Comparison of ENCODE assay signal across 9 cellular contexts in the genomic region with DNA sequence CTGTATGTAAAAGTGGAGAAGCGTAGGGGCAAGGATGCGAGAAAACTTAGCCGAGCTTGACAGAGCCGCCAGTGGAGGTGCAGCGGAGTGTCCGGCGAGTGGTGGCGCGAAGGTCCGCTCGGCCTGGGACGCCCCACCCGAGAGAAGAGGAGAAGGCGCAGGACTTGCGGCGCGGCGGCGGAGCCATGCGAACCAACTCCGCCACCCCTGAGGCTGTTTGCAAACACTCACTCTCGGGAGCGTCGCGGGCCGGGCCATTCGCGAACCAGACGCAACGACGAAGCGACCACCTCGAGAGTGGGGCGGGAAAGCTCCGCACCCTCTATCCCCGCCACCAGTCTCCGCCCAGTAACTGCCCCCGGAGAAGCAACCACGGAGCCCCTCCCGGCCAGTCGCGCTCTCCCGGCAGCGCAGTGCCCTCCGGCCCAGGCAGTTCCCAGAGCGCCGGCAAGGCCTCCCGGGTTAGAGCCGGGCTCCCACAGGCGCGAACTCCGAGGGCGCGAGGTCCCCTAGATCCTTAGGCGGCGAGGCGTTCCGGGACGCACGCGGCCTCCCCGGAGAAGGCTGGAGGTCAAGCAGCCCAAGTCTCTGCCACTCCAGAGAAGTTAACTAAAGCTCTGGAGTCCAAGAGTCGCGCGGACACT. TPM values are rescaled to one million over a fixed set of nuclear protein-coding genes. Genes with fewer than 3 reads are reported as not detected.
A peak's percentile ranks its signal among the peaks of the same experiment; 100 is the strongest.
DNase-seq lines count a peak whose midpoint lies in the region; ATAC-seq and TF ChIP-seq lines count a peak whose summit lies in the region.
"Had no signal": no experiment of that assay in that cellular context is flagged by ENCODE, and none has a peak within 500 bp of the region (broad histone marks: within the 10 kb centered on the region; RNA-seq: fewer than 3 reads in every experiment).

No MANE protein-coding gene starts in this region.

- no peak overlapping the region for H3K27ac ChIP-seq in smooth muscle cell (ENCODE audit: low read depth)

- H3K9me3 ChIP-seq in smooth muscle cell (replicated peaks; ENCODE audit: low read depth): no peaks in the 10 kb centered on the region

- H2AFZ ChIP-seq in smooth muscle cell (ENCODE audit: low read depth): peak overlapping the region; percentile 65

- peaks cover 77% of the 10 kb centered on the region for H3K27me3 ChIP-seq in smooth muscle cell (ENCODE audit: low read depth)

- CTCF ChIA-PET in HEK293T (lab: Yijun Ruan, JAX): interaction anchor here (0.5 to 1.2 kb wide), 4 partner anchors 84 to 545 kb away, joined by 3 to 4 read pairs (median 3); no protein-coding TSS in a partner anchor

- WGBS in smooth muscle cell (ENCODE audit: low lambda C conversion rate): 1% methylated on average over 49 of the region's 65 CpGs

- H3K4me3 ChIP-seq in smooth muscle cell: peak overlapping the region; percentile 63

- DNase-seq in HEK293T (ENCODE audit: extremely low spot score) (peak; percentile 55), ecto neural progenitor cell (ENCODE audit: low spot score) (peak; percentile 74), kidney tubule cell (ENCODE audit: low spot score) (peak; percentile 33), smooth muscle cell (lab: John Stamatoyannopoulos, UW; ENCODE audit: unreplicated experiment) (no peak), HT-29 (ENCODE audit: low spot score) (no peak)
- DNase-seq in central memory CD4-positive, alpha-beta T cell: no peak
- DNase-seq: activated CD8-positive, alpha-beta T cell treated with anti-CD3 and anti-CD28 coated beads, Interleukin-2, amount 10 ng/mL, durations not matched to agents 7 days and 5 days had no signal

- peaks cover 57% of the 10 kb centered on the region for H4K20me1 ChIP-seq in smooth muscle cell (ENCODE audit: low read depth)

- no peak for TF ChIP-seq CTCF in smooth muscle cell (IDR thresholded peaks at IDR 0.05; ENCODE audit: borderline replicate concordance, insufficient read depth, poor library complexity, severe bottlenecking)

- H3K4me2 ChIP-seq in smooth muscle cell: peak overlapping the region; percentile 93

- H3K79me2 ChIP-seq in smooth muscle cell (ENCODE audit: low read depth): no peaks in the 10 kb centered on the region

- ATAC-seq in GM18498 (IDR thresholded peaks at IDR 0.05; ENCODE audit: unreplicated experiment): no peak
- no peak for ATAC-seq in HG02571 (IDR thresholded peaks at IDR 0.05; ENCODE audit: unreplicated experiment)
- ATAC-seq: activated CD8-positive, alpha-beta T cell treated with anti-CD3 and anti-CD28 coated beads, Interleukin-2, amount 10 ng/mL, durations not matched to agents 7 days and 5 days had no signal

- H3K4me1 ChIP-seq in smooth muscle cell (ENCODE audit: low read depth): peaks cover 43% of the 10 kb centered on the region

- POLR2A ChIA-PET in HEK293T (lab: Yijun Ruan, JAX): interaction anchor here (0.8 to 1.0 kb wide), 3 partner anchors 12 to 546 kb away, joined by 3 read pairs; no protein-coding TSS in a partner anchor

- peak overlapping the region; percentile 9 for H3K9ac ChIP-seq in smooth muscle cell (ENCODE audit: low read depth)

- H3K36me3 ChIP-seq in smooth muscle cell (ENCODE audit: low read depth): no peaks in the 10 kb centered on the region

- H3F3A ChIP-seq in smooth muscle cell (ENCODE audit: low read depth): no peaks in the 10 kb centered on the region

TF ChIP-seq in HEK293T, 16 proteins besides CTCF, POLR2A, EP300 and RAD21:
- TF ChIP-seq SP1 (IDR thresholded peaks at IDR 0.05): no peak
- TF ChIP-seq FOXM1 (IDR thresholded peaks at IDR 0.05; ENCODE audit: borderline replicate concordance): no peak
- TF ChIP-seq NFRKB (IDR thresholded peaks at IDR 0.05): no peak
- TF ChIP-seq, protein P1, sequence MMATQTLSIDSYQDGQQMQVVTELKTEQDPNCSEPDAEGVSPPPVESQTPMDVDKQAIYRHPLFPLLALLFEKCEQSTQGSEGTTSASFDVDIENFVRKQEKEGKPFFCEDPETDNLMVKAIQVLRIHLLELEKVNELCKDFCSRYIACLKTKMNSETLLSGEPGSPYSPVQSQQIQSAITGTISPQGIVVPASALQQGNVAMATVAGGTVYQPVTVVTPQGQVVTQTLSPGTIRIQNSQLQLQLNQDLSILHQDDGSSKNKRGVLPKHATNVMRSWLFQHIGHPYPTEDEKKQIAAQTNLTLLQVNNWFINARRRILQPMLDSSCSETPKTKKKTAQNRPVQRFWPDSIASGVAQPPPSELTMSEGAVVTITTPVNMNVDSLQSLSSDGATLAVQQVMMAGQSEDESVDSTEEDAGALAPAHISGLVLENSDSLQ (IDR thresholded peaks at IDR 0.05): no peak
- TF ChIP-seq L3MBTL2 (conservative IDR thresholded peaks at IDR 0.05): peak; percentile 90
- TF ChIP-seq ELF4 (IDR thresholded peaks at IDR 0.05): no peak

RNA-seq across cellular contexts. Expression of gene MAB21L2, which starts 2.2 kb away (rescaled TPM):
- 1.7 TPM in 2 replicates for total RNA-seq in smooth muscle cell
- polyA plus RNA-seq in smooth muscle cell: 0.17 and 0.77 TPM in 2 replicates
- not detected in 2 replicates for total RNA-seq in HT-29 (2014; rRNA removed; shearing (Covaris generic))
- total RNA-seq: activated CD8-positive, alpha-beta T cell treated with anti-CD3 and anti-CD28 coated beads, Interleukin-2, amount 10 ng/mL, durations not matched to agents 7 days and 5 days had no signal

Comparison
In these comparisons a context has a peak if more than half of its experiments do, and no peak if none do; other contexts are left out.
1. DNase-seq: peak in HEK293T (single experiment), ecto neural progenitor cell (single experiment) and kidney tubule cell (single experiment); none in smooth muscle cell (single experiment), central memory CD4-positive, alpha-beta T cell (single experiment) and HT-29 (single experiment).